ENCODE assay signal across 8 cellular contexts in the genomic region with DNA sequence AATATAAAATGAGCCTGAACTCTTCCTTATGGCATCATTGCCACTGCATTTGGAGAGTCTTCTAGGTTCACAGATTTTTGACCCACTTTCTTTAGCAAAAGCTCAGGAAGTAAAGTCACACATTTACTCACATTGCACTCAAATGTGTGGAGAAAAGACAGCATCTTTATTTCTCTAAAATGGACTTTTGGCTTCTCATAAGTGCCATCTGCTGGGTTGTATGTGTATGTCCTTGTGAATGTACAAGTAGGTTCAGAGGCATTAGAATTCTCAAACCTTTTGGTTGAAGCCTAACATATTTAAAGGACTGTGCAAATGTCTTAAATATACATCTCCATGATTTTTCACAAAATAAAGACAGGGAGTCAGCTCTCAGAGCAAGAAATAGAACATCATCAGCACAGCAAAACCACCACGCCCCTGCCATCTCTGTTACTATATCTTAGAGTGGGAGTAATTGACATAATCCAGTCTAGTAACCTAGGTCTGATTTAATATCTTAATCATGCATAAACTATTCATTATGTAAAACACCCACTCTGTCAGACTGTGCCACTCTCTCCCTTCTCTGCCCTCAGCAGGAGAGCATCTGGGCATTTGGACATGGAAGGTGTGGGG. TPM values are rescaled to one million over a fixed set of nuclear protein-coding genes. Genes with fewer than 3 reads are reported as not detected.
A peak's percentile ranks its signal among the peaks of the same experiment; 100 is the strongest.
DNase-seq lines count a peak whose midpoint lies in the region; ATAC-seq and TF ChIP-seq lines count a peak whose summit lies in the region.

No MANE protein-coding gene starts in this region.

- H3K36me3 Mint-ChIP-seq in neural progenitor cell (no peaks in the 10 kb centered on the region), CD14-positive monocyte (no peaks in the 10 kb centered on the region)

- H3K9ac ChIP-seq in neural progenitor cell: no peak overlapping the region
- H3K9ac ChIP-seq in colonic mucosa (ENCODE audit: low read depth in 2 of 2, low read length in 2 of 2): no peak overlapping the region

- H3K4me1 Mint-ChIP-seq in neural progenitor cell: peaks cover 44% of the 10 kb centered on the region
- H3K4me1 Mint-ChIP-seq in CD14-positive monocyte: no peaks in the 10 kb centered on the region

- H3K4me3 Mint-ChIP-seq in neural progenitor cell: no peak overlapping the region
- no peak overlapping the region for H3K4me3 Mint-ChIP-seq in CD14-positive monocyte

- H3F3A ChIP-seq in neural progenitor cell (ENCODE audit: low read depth): no peaks in the 10 kb centered on the region

- ATAC-seq in HG02852 (IDR thresholded peaks at IDR 0.05; ENCODE audit: unreplicated experiment): no peak

- no peaks in the 10 kb centered on the region for H4K20me1 ChIP-seq in neural progenitor cell (ENCODE audit: low read depth)

- H3K4me1 ChIP-seq in neural progenitor cell (peaks cover 16% of the 10 kb centered on the region), colonic mucosa (no peaks in the 10 kb centered on the region)

- no peaks in the 10 kb centered on the region for H3K36me3 ChIP-seq in neural progenitor cell
- no peaks in the 10 kb centered on the region for H3K36me3 ChIP-seq in colonic mucosa

- H3K27me3 Mint-ChIP-seq in neural progenitor cell (ENCODE audit: insufficient read depth, low read depth): peaks cover 11% of the 10 kb centered on the region
- peaks cover 0 to 2% (median 0%) of the 10 kb centered on the region in 3 donors for H3K27me3 Mint-ChIP-seq in CD14-positive monocyte (ENCODE audit: low read depth in 3 of 3)

- intact Hi-C loops in CD14-positive monocyte (cut with micrococcal nuclease): no loop called here
- intact Hi-C loops in colonic mucosa (cut with DNase I): loop anchor here (5.0 kb wide), 1 partner anchor 39 kb away; no protein-coding TSS in a partner anchor

- H3K4me2 ChIP-seq in neural progenitor cell: no peak overlapping the region

- H2AFZ ChIP-seq in neural progenitor cell (replicated peaks): no peak overlapping the region

- DNase-seq in DMS53 treated with DMSO at 0.1 percent for 48 hours (lab: John Stamatoyannopoulos, UW; ENCODE audit: unreplicated experiment) (peak; percentile 15), NB4 (ENCODE audit: low read depth) (peak; percentile 24), dedifferentiated amniotic fluid mesenchymal stem cell (ENCODE audit: extremely low spot score) (peak; percentile 26), neural progenitor cell (ENCODE audit: low spot score) (peak; percentile 23), CD14-positive monocyte (ENCODE audit: low spot score) (no peak), colonic mucosa (no peak), MV-4-11 (lab: John Stamatoyannopoulos, UW) (no peak)

- H3K9me3 Mint-ChIP-seq in neural progenitor cell: peaks cover 3% of the 10 kb centered on the region
- H3K9me3 Mint-ChIP-seq in CD14-positive monocyte: peaks cover 0 to 3% (median 1%) of the 10 kb centered on the region in 7 donors

- H3K27ac ChIP-seq in neural progenitor cell (no peak overlapping the region), colonic mucosa (no peak overlapping the region)

- no peaks in the 10 kb centered on the region for H3K79me2 ChIP-seq in neural progenitor cell (ENCODE audit: low read depth)

- H3K4me3 ChIP-seq in NB4 (ENCODE audit: low read depth, low read length): no peak overlapping the region
- H3K4me3 ChIP-seq in neural progenitor cell: no peak overlapping the region
- H3K4me3 ChIP-seq in colonic mucosa: no peak overlapping the region

- H3K9me3 ChIP-seq in neural progenitor cell (ENCODE audit: low read depth): no peaks in the 10 kb centered on the region
- no peaks in the 10 kb centered on the region for H3K9me3 ChIP-seq in colonic mucosa

- no peak for TF ChIP-seq POLR2A in NB4 (IDR thresholded peaks at IDR 0.05; ENCODE audit: extremely low read depth, insufficient read length)

- no peak overlapping the region for H3K27ac Mint-ChIP-seq in neural progenitor cell
- no peak overlapping the region for H3K27ac Mint-ChIP-seq in CD14-positive monocyte

- TF ChIP-seq CTCF in NB4 (IDR thresholded peaks at IDR 0.05; ENCODE audit: low read depth, low read length): no peak
- TF ChIP-seq CTCF in neural progenitor cell (IDR thresholded peaks at IDR 0.05): peak; percentile 41
- no peak for TF ChIP-seq CTCF in CD14-positive monocyte (IDR thresholded peaks at IDR 0.05)
- no peak for TF ChIP-seq CTCF in colonic mucosa (IDR thresholded peaks at IDR 0.05)

- H3K27me3 ChIP-seq in neural progenitor cell (no peaks in the 10 kb centered on the region), colonic mucosa (no peaks in the 10 kb centered on the region)

RNA-seq across cellular contexts. Expression of a gene that starts 42.2 kb away (rescaled TPM):
- 2.3 and 4.2 TPM in 2 replicates for total RNA-seq in neural progenitor cell (ENCODE audit: low replicate concordance)
- not detected for polyA plus RNA-seq in CD14-positive monocyte
- total RNA-seq in colonic mucosa: 10 to 100 TPM in 1 of 2 donors, 1 to 10 TPM in 1; 7.0 to 12.5 TPM

Comparison
In these comparisons a context has a peak if more than half of its experiments do, and no peak if none do; other contexts are left out.
1. DNase-seq: peak in DMS53 treated with DMSO at 0.1 percent for 48 hours (single experiment), NB4 (single experiment), dedifferentiated amniotic fluid mesenchymal stem cell (single experiment) and neural progenitor cell (single experiment); none in CD14-positive monocyte (single experiment), colonic mucosa (single experiment) and MV-4-11 (single experiment).